In genomic region chr12:2648406-2648805, GRCh38 we compare ENCODE assay signal across 20 cellular contexts.
"Had no signal": no experiment of that assay in that cellular context is flagged by ENCODE, and none has a peak within 500 bp of the region (broad histone marks: within the 10 kb centered on the region; RNA-seq: fewer than 3 reads in every experiment).

No MANE protein-coding gene starts in this region.

- ATAC-seq: left ventricle myocardium superior; lower lobe of right lung; natural killer cell; pancreas; right lobe of liver; stimulated activated naive B cell treated with anti-CD40 and anti-IgM and Interleukin-4, amounts not matched to agents 10 μg/mL and 1 μg/mL and 100 μg/mL, for 72 hours had no signal

- H3K27ac ChIP-seq: esophagus muscularis mucosa, lower lobe of right lung, neutrophil, pancreas, right lobe of liver, transverse colon, vagina had no signal

- H3K27me3 ChIP-seq: dorsolateral prefrontal cortex, esophagus muscularis mucosa, pancreas, right lobe of liver, transverse colon, vagina had no signal

- H3K36me3 ChIP-seq: lower lobe of right lung, neutrophil, pancreas, right lobe of liver, transverse colon, vagina had no signal

- H3K27ac Mint-ChIP-seq: immature natural killer cell; natural killer cell; progenitor cell of endocrine pancreas; stimulated activated naive B cell treated with anti-CD40 and anti-IgM and Interleukin-4, amounts not matched to agents 10 μg/mL and 1 μg/mL and 100 μg/mL, for 72 hours; stimulated activated naive CD8-positive, alpha-beta T cell treated with anti-CD3 and anti-CD28 coated beads, Interleukin-15, Interleukin-2, amounts not matched to agents 100 ng/mL and 50 ng/mL, for 24 hours had no signal

- H3K36me3 Mint-ChIP-seq: natural killer cell; stimulated activated naive B cell treated with anti-CD40 and anti-IgM and Interleukin-4, amounts not matched to agents 10 μg/mL and 1 μg/mL and 100 μg/mL, for 72 hours had no signal

- H3K4me1 Mint-ChIP-seq: immature natural killer cell; stimulated activated naive B cell treated with anti-CD40 and anti-IgM and Interleukin-4, amounts not matched to agents 10 μg/mL and 1 μg/mL and 100 μg/mL, for 72 hours had no signal

- H3K9me3 ChIP-seq: esophagus muscularis mucosa, heart right ventricle, lower lobe of right lung, neutrophil, pancreas, right lobe of liver, transverse colon, vagina had no signal

- H3K4me3 Mint-ChIP-seq: immature natural killer cell; natural killer cell; stimulated activated naive B cell treated with anti-CD40 and anti-IgM and Interleukin-4, amounts not matched to agents 10 μg/mL and 1 μg/mL and 100 μg/mL, for 72 hours; stimulated activated naive CD8-positive, alpha-beta T cell treated with anti-CD3 and anti-CD28 coated beads, Interleukin-15, Interleukin-2, amounts not matched to agents 100 ng/mL and 50 ng/mL, for 24 hours had no signal

- H3K4me1 ChIP-seq: lower lobe of right lung, pancreas, right lobe of liver, transverse colon, vagina had no signal

- H3K9me3 Mint-ChIP-seq: immature natural killer cell; natural killer cell; stimulated activated naive B cell treated with anti-CD40 and anti-IgM and Interleukin-4, amounts not matched to agents 10 μg/mL and 1 μg/mL and 100 μg/mL, for 72 hours; stimulated activated naive CD8-positive, alpha-beta T cell treated with anti-CD3 and anti-CD28 coated beads, Interleukin-15, Interleukin-2, amounts not matched to agents 100 ng/mL and 50 ng/mL, for 24 hours had no signal

- DNase-seq: cerebellar nuclear complex; effector CD4-positive, alpha-beta T cell; foreskin melanocyte; glutamatergic neuron; heart right ventricle; hypothalamus; immature natural killer cell; left ventricle myocardium superior; lower lobe of right lung; natural killer cell; pancreas; right lobe of liver; stimulated activated naive B cell treated with anti-CD40 and anti-IgM and Interleukin-4, amounts not matched to agents 10 μg/mL and 1 μg/mL and 100 μg/mL, for 72 hours; transverse colon had no signal

- H3K4me3 ChIP-seq: dorsolateral prefrontal cortex, esophagus muscularis mucosa, heart right ventricle, lower lobe of right lung, pancreas, right lobe of liver, transverse colon, vagina had no signal
